Comparison of ENCODE assay signal across 9 cellular contexts in genomic region chr10:110530131-110530831, GRCh38. TPM values are rescaled to one million over a fixed set of nuclear protein-coding genes. Genes with fewer than 3 reads are reported as not detected.
DNase-seq lines count a peak whose midpoint lies in the region; ATAC-seq and TF ChIP-seq lines count a peak whose summit lies in the region.
"Had no signal": no experiment of that assay in that cellular context is flagged by ENCODE, and none has a peak within 500 bp of the region (broad histone marks: within the 10 kb centered on the region; RNA-seq: fewer than 3 reads in every experiment).

No MANE protein-coding gene starts in this region.

- no peaks in the 10 kb centered on the region for H3K9me3 Mint-ChIP-seq in Caco-2 (ENCODE audit: unreplicated experiment)
- H3K9me3 Mint-ChIP-seq: IgD-negative memory B cell had no signal

- peaks cover 5% of the 10 kb centered on the region for H3K4me1 Mint-ChIP-seq in Caco-2 (ENCODE audit: low read depth, unreplicated experiment)

- H3K27ac ChIP-seq in coronary artery = no peak overlapping the region

- H3K27ac Mint-ChIP-seq in Caco-2 (ENCODE audit: unreplicated experiment) = peak overlapping the region; percentile 78
- H3K27ac Mint-ChIP-seq: IgD-negative memory B cell had no signal

- TF ChIP-seq CTCF in Caco-2 (IDR thresholded peaks at IDR 0.05; ENCODE audit: insufficient read depth in 1 of 2, low read depth in 1 of 2, low read length in 1 of 2, severe bottlenecking in 1 of 2, unreplicated experiment in 1 of 2) = no peak
- TF ChIP-seq CTCF in coronary artery (IDR thresholded peaks at IDR 0.05) = no peak
- TF ChIP-seq CTCF in lower leg skin (IDR thresholded peaks at IDR 0.05) = no peak

- H3K4me3 Mint-ChIP-seq in Caco-2 (ENCODE audit: unreplicated experiment) = peak overlapping the region; percentile 68

- no TSS peak for BruUV-seq in Caco-2 (replicated peaks; lab: Mats Ljungman, UMichigan)

- no peaks in the 10 kb centered on the region for H3K27me3 ChIP-seq in Caco-2 (replicated peaks; ENCODE audit: control insufficient read depth, insufficient read depth, low read length)

- POLR2A ChIA-PET in Caco-2 (lab: Charles Lee) = no interaction called here

- no peaks in the 10 kb centered on the region for H3K36me3 ChIP-seq in Caco-2 (ENCODE audit: control insufficient read depth, insufficient read depth, low read length)

- peaks cover 16% of the 10 kb centered on the region for H3K4me1 ChIP-seq in Caco-2

- CTCF ChIA-PET in Caco-2 (lab: Charles Lee) = interaction anchor here (1.2 kb wide), 1 partner anchor 19 kb away, joined by 4 read pairs; no protein-coding TSS in a partner anchor

- intact Hi-C loops in Caco-2 (cut with micrococcal nuclease; ENCODE audit: unreplicated experiment) = loop anchor here (2.0 kb wide), 1 partner anchor 29 kb away; no protein-coding TSS in a partner anchor
- intact Hi-C loops in lower leg skin (cut with DNase I; ENCODE audit: low total_unique reads) = no loop called here

- H3K4me3 ChIP-seq in Caco-2 (ENCODE audit: low read depth, low read length) = peak overlapping the region; percentile 54
- H3K4me3 ChIP-seq in coronary artery = peak overlapping the region; percentile 61
- H3K4me3 ChIP-seq in lower leg skin (ENCODE audit: low read depth, poor library complexity, severe bottlenecking) = no peak overlapping the region

- DNase-seq in Caco-2 (peak; percentile 88 to 92), M059J (ENCODE audit: low read depth) (peak; percentile 67), coronary artery (ENCODE audit: low spot score) (no peak), lower leg skin (ENCODE audit: low spot score in 2 of 2) (peak; percentile 31 to 92), cerebellar nuclear complex (lab: John Stamatoyannopoulos, UW) (no peak), SIG-M5 treated with dmso at 0.1 percent for 504 hours (lab: John Stamatoyannopoulos, UW; ENCODE audit: unreplicated experiment) (no peak)

- ATAC-seq in GM18520 (IDR thresholded peaks at IDR 0.05; ENCODE audit: unreplicated experiment) = no peak
- ATAC-seq in GM19324 (IDR thresholded peaks at IDR 0.05; ENCODE audit: low FRiP score, unreplicated experiment) = no peak

- no peaks in the 10 kb centered on the region for H3K9me3 ChIP-seq in Caco-2

- TF ChIP-seq POLR2A in lower leg skin (IDR thresholded peaks at IDR 0.05) = no peak

- no peaks in the 10 kb centered on the region for H3K36me3 Mint-ChIP-seq in Caco-2 (ENCODE audit: insufficient read depth, unreplicated experiment)
- H3K36me3 Mint-ChIP-seq: IgD-negative memory B cell had no signal

- no peaks in the 10 kb centered on the region for H3K27me3 Mint-ChIP-seq in Caco-2 (ENCODE audit: insufficient read depth, unreplicated experiment)

- WGBS in lower leg skin, 2 donors = 9% methylated on average over 24 of the region's 35 CpGs

RNA-seq across cellular contexts. Expression of gene DUSP5, which starts 32.6 kb away (rescaled TPM):
- total RNA-seq in Caco-2 (2022) (15.0 and 18.4 TPM in 2 replicates), lower leg skin (10 to 100 TPM; 29.8 to 57.2 (median 32.9) TPM)
- total RNA-seq in M059J (2014; rRNA removed; shearing (Covaris generic)) = 6.8 and 8.1 TPM in 2 replicates

RNA-seq across cellular contexts. Expression of gene SMC3, which starts 37.2 kb away (rescaled TPM):
- 91.4 and 95.7 TPM in 2 replicates for total RNA-seq in Caco-2 (2022)
- total RNA-seq in M059J (2014; rRNA removed; shearing (Covaris generic)) = 30.1 and 39.3 TPM in 2 replicates
- 10 to 100 TPM; 23.7 to 31.6 (median 30.5) TPM for total RNA-seq in lower leg skin

Comparison
In these comparisons a context has a peak if more than half of its experiments do, and no peak if none do; other contexts are left out.
1. DNase-seq: peak in Caco-2 (2 of 2), M059J (single experiment) and lower leg skin (2 of 2); none in coronary artery (single experiment), cerebellar nuclear complex (0 of 2) and SIG-M5 treated with dmso at 0.1 percent for 504 hours (single experiment).